In the genomic region with DNA sequence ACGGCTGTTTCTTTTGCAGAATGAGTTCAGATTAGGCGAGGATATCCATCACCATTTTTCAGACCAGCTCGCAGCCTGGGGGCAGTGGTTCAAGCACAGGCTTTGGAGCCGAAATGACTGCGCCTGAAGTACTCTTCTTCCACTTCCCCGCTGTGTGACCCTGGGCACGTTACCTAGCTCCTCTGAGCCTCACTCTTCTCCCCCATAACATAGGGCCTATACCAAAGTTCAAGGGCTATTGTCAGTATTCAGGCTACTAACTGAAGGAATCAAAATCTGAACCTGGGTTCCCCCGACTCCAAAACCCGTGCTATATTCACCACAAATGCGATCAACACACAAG, we compare ENCODE assay signal across 8 cellular contexts. TPM values are rescaled to one million over a fixed set of nuclear protein-coding genes. Genes with fewer than 3 reads are reported as not detected.
A peak's percentile ranks its signal among the peaks of the same experiment; 100 is the strongest.
DNase-seq lines count a peak whose midpoint lies in the region; FAIRE-seq and TF ChIP-seq lines count a peak whose summit lies in the region.

No MANE protein-coding gene starts in this region.

- peaks cover 31% of the 10 kb centered on the region for H3K4me1 Mint-ChIP-seq in activated T-helper 2 cell treated with anti-CD3 and anti-CD28 coated beads, Interferon-gamma antibody, Interleukin-2, Interleukin-4, amounts not matched to agents 10 μg/mL and 5 μg/mL and 100 μg/mL, durations not matched to agents 14 hours and 24 hours and 36 hours (ENCODE audit: low read depth)

- H3K4me1 ChIP-seq in BLaER1 treated with 17β-estradiol and CSF1 and Interleukin-3, amounts not matched to agents 10 nM and 100 nM = peaks cover 26 to 40% (median 35%) of the 10 kb centered on the region in 10 experiments
- H3K4me1 ChIP-seq in keratinocyte (ENCODE audit: control insufficient read depth, extremely low read depth, insufficient read depth, low read length) (peaks cover 19% of the 10 kb centered on the region), thyroid gland (peaks cover 20 to 21% of the 10 kb centered on the region in 2 donors)

- H4K20me1 ChIP-seq in BLaER1 treated with 17β-estradiol and CSF1 and Interleukin-3, amounts not matched to agents 10 nM and 100 nM = peaks cover 0 to 69% (median 47%) of the 10 kb centered on the region in 11 experiments; a peak in 21 of 22 replicates
- no peaks in the 10 kb centered on the region for H4K20me1 ChIP-seq in keratinocyte (ENCODE audit: control insufficient read depth, extremely low read depth, insufficient read depth, low read length)

- H3K27ac ChIP-seq in BLaER1 treated with 17β-estradiol and CSF1 and Interleukin-3, amounts not matched to agents 10 nM and 100 nM = peak overlapping the region; percentile 77 to 90 (median 84); a peak in 21 of 22 replicates
- H3K27ac ChIP-seq in keratinocyte (ENCODE audit: control insufficient read depth, insufficient read depth, low read length) = peak overlapping the region; percentile 84
- H3K27ac ChIP-seq in thyroid gland = peak overlapping the region in 2 of 3 donors; percentile 70 to 74

- H2AFZ ChIP-seq in keratinocyte (ENCODE audit: control insufficient read depth, low read length) = peak overlapping the region; percentile 99

- TF ChIP-seq POLR2A in thyroid gland (IDR thresholded peaks at IDR 0.05) = no peak

- intact Hi-C loops in activated T-helper 2 cell treated with anti-CD3 and anti-CD28 coated beads, Interferon-gamma antibody, Interleukin-2, Interleukin-4, amounts not matched to agents 10 μg/mL and 5 μg/mL and 100 μg/mL, durations not matched to agents 14 hours and 24 hours and 36 hours (cut with micrococcal nuclease) = loop anchor here (2.0 kb wide), 2 partner anchors 62 to 186 kb away; a partner anchor contains a TSS
- intact Hi-C loops in thyroid gland (cut with DNase I) = no loop called here

- peak overlapping the region; percentile 99 for H3K4me3 Mint-ChIP-seq in activated T-helper 2 cell treated with anti-CD3 and anti-CD28 coated beads, Interferon-gamma antibody, Interleukin-2, Interleukin-4, amounts not matched to agents 10 μg/mL and 5 μg/mL and 100 μg/mL, durations not matched to agents 14 hours and 24 hours and 36 hours (ENCODE audit: low read depth)

- H3K79me2 ChIP-seq in keratinocyte (ENCODE audit: control insufficient read depth, insufficient read depth, low read length) = peaks cover 59% of the 10 kb centered on the region

- DNase-seq in HCEC 1CT (peak; percentile 1), keratinocyte (ENCODE audit: low read depth, low spot score) (no peak), thyroid gland (no peak), NCI-H146 treated with DMSO at 0.1 percent for 48 hours (lab: John Stamatoyannopoulos, UW; ENCODE audit: unreplicated experiment) (no peak), C1 segment of cervical spinal cord (lab: John Stamatoyannopoulos, UW) (no peak)
- DNase-seq in activated T-helper 2 cell treated with anti-CD3 and anti-CD28 coated beads, Interferon-gamma antibody, Interleukin-2, Interleukin-4, amounts not matched to agents 10 μg/mL and 5 μg/mL and 100 μg/mL, durations not matched to agents 14 hours and 24 hours and 36 hours (ENCODE audit: low spot score) = no peak
- no peak for DNase-seq in activated effector memory CD4-positive, alpha-beta T cell treated with Interleukin-2 at 50 U/mL for 16 hours

- FAIRE-seq in keratinocyte (lab: Jason Lieb, UNC) = no peak

- H3K36me3 ChIP-seq in BLaER1 treated with 17β-estradiol and CSF1 and Interleukin-3, amounts not matched to agents 10 nM and 100 nM = peaks cover 41 to 61% (median 51%) of the 10 kb centered on the region in 11 experiments
- H3K36me3 ChIP-seq in keratinocyte (ENCODE audit: control insufficient read depth in 2 of 2, extremely low read depth in 1 of 2, insufficient read depth in 2 of 2, low read length in 2 of 2) = peaks cover 18 to 23% of the 10 kb centered on the region in 2 experiments
- H3K36me3 ChIP-seq in thyroid gland = peaks cover 4 to 15% of the 10 kb centered on the region in 2 donors

- peak overlapping the region; percentile 93 for H3K27ac Mint-ChIP-seq in activated T-helper 2 cell treated with anti-CD3 and anti-CD28 coated beads, Interferon-gamma antibody, Interleukin-2, Interleukin-4, amounts not matched to agents 10 μg/mL and 5 μg/mL and 100 μg/mL, durations not matched to agents 14 hours and 24 hours and 36 hours

- no peaks in the 10 kb centered on the region for H3K27me3 ChIP-seq in BLaER1 treated with 17β-estradiol and CSF1 and Interleukin-3, amounts not matched to agents 10 nM and 100 nM
- no peaks in the 10 kb centered on the region for H3K27me3 ChIP-seq in keratinocyte (ENCODE audit: control insufficient read depth, extremely low read depth, insufficient read depth, low read length)
- no peaks in the 10 kb centered on the region for H3K27me3 ChIP-seq in thyroid gland

- peak overlapping the region; percentile 78 to 98 (median 91) for H3K4me2 ChIP-seq in BLaER1 treated with 17β-estradiol and CSF1 and Interleukin-3, amounts not matched to agents 10 nM and 100 nM
- peak overlapping the region; percentile 93 for H3K4me2 ChIP-seq in keratinocyte (ENCODE audit: control insufficient read depth, extremely low read depth, insufficient read depth, low read depth, low read length)

- peaks cover 51% of the 10 kb centered on the region for H3K36me3 Mint-ChIP-seq in activated T-helper 2 cell treated with anti-CD3 and anti-CD28 coated beads, Interferon-gamma antibody, Interleukin-2, Interleukin-4, amounts not matched to agents 10 μg/mL and 5 μg/mL and 100 μg/mL, durations not matched to agents 14 hours and 24 hours and 36 hours (ENCODE audit: low read depth)

- no peak for TF ChIP-seq CTCF in keratinocyte (optimal IDR thresholded peaks at IDR 0.05 in 1 of 3, IDR thresholded peaks at IDR 0.05 in 1 of 3, conservative IDR thresholded peaks at IDR 0.05 in 1 of 3; ENCODE audit: extremely low read depth in 1 of 3, insufficient read depth in 2 of 3, low read length in 3 of 3)
- TF ChIP-seq CTCF in thyroid gland (IDR thresholded peaks at IDR 0.05) = no peak

- dilution Hi-C loops in keratinocyte (cut with MboI; ENCODE audit: extremely low pct_ligation_motif_present, low sequenced_read_pairs) = no loop called here

- peak overlapping the region; percentile 88 to 97 (median 91) for H3K9ac ChIP-seq in BLaER1 treated with 17β-estradiol and CSF1 and Interleukin-3, amounts not matched to agents 10 nM and 100 nM
- H3K9ac ChIP-seq in keratinocyte (ENCODE audit: control insufficient read depth, extremely low read depth, insufficient read depth, low read length) = peak overlapping the region; percentile 94

- H3K27me3 Mint-ChIP-seq in activated T-helper 2 cell treated with anti-CD3 and anti-CD28 coated beads, Interferon-gamma antibody, Interleukin-2, Interleukin-4, amounts not matched to agents 10 μg/mL and 5 μg/mL and 100 μg/mL, durations not matched to agents 14 hours and 24 hours and 36 hours (ENCODE audit: low read depth) = no peaks in the 10 kb centered on the region

- WGBS in thyroid gland, 2 donors = 3 to 6% methylated on average over 10 of the region's 10 CpGs

- peak overlapping the region; percentile 83 to 98 (median 92) for H3K4me3 ChIP-seq in BLaER1 treated with 17β-estradiol and CSF1 and Interleukin-3, amounts not matched to agents 10 nM and 100 nM
- H3K4me3 ChIP-seq in keratinocyte (ENCODE audit: control insufficient read depth in 2 of 3, extremely low read depth in 1 of 3, insufficient read depth in 2 of 3, low read depth in 1 of 3, low read length in 3 of 3) = peak overlapping the region; percentile 53 to 96 (median 92)
- H3K4me3 ChIP-seq in thyroid gland (replicated peaks in 1 of 3) = peak overlapping the region; percentile 43 to 87 (median 82)

- H3K9me3 ChIP-seq in BLaER1 treated with 17β-estradiol and CSF1 and Interleukin-3, amounts not matched to agents 10 nM and 100 nM (replicated peaks in 1 of 11) = no peaks in the 10 kb centered on the region
- H3K9me3 ChIP-seq in keratinocyte (ENCODE audit: control insufficient read depth, low read depth, low read length) = no peaks in the 10 kb centered on the region
- no peaks in the 10 kb centered on the region for H3K9me3 ChIP-seq in thyroid gland

- H3K9me1 ChIP-seq in keratinocyte (ENCODE audit: control insufficient read depth, extremely low read depth, insufficient read depth, low read length) = no peaks in the 10 kb centered on the region

- H3K9me3 Mint-ChIP-seq in activated T-helper 2 cell treated with anti-CD3 and anti-CD28 coated beads, Interferon-gamma antibody, Interleukin-2, Interleukin-4, amounts not matched to agents 10 μg/mL and 5 μg/mL and 100 μg/mL, durations not matched to agents 14 hours and 24 hours and 36 hours = no peaks in the 10 kb centered on the region

RNA-seq across cellular contexts. Expression of a gene that starts 0.4 kb away (rescaled TPM):
- 104 and 106 TPM in 2 replicates for total RNA-seq in activated T-helper 2 cell treated with anti-CD3 and anti-CD28 coated beads, Interferon-gamma antibody, Interleukin-2, Interleukin-4, amounts not matched to agents 10 μg/mL and 5 μg/mL and 100 μg/mL, durations not matched to agents 14 hours and 24 hours and 36 hours
- polyA plus RNA-seq in keratinocyte = 85.8 to 120 TPM (median 115 TPM) in 3 replicates
- 39.1 TPM for polyA plus RNA-seq in keratinocyte (2011; ENCODE audit: low read depth)
- polyA plus RNA-seq in keratinocyte (2011; cell fraction: cytosol; rRNA removed) = 69.4 and 91.8 TPM in 2 replicates
- 38.2 and 40.5 TPM in 2 replicates for polyA plus RNA-seq in keratinocyte (2011; cell fraction: nucleus; rRNA removed)
- polyA plus RNA-seq in keratinocyte (2012; ENCODE audit: low replicate concordance) = 65.3 and 103 TPM in 2 replicates
- polyA minus RNA-seq in keratinocyte = 26.2 to 34.7 TPM (median 31.8 TPM) in 3 replicates
- polyA minus RNA-seq in keratinocyte (2011; cell fraction: cytosol; rRNA and poly(A)+ RNA removed) = 67.5 TPM
- 12.7 and 12.9 TPM in 2 replicates for polyA minus RNA-seq in keratinocyte (2011; cell fraction: nucleus; rRNA and poly(A)+ RNA removed)
- total RNA-seq in thyroid gland = 10 to 100 TPM; 24.0 to 86.6 (median 65.6) TPM

RNA-seq across cellular contexts. Expression of a gene that starts 0.4 kb away (rescaled TPM):
- total RNA-seq in activated T-helper 2 cell treated with anti-CD3 and anti-CD28 coated beads, Interferon-gamma antibody, Interleukin-2, Interleukin-4, amounts not matched to agents 10 μg/mL and 5 μg/mL and 100 μg/mL, durations not matched to agents 14 hours and 24 hours and 36 hours = 31.3 and 31.6 TPM in 2 replicates
- 6.2 to 10.0 TPM (median 7.3 TPM) in 3 replicates for polyA plus RNA-seq in keratinocyte
- polyA plus RNA-seq in keratinocyte (2011; ENCODE audit: low read depth) = 8.5 TPM
- polyA plus RNA-seq in keratinocyte (2011; cell fraction: cytosol; rRNA removed) = 4.2 and 7.1 TPM in 2 replicates
- 21.3 and 27.7 TPM in 2 replicates for polyA plus RNA-seq in keratinocyte (2011; cell fraction: nucleus; rRNA removed)
- polyA plus RNA-seq in keratinocyte (2012; ENCODE audit: low replicate concordance) = 6.8 and 7.4 TPM in 2 replicates
- polyA minus RNA-seq in keratinocyte = 8.4 to 19.3 TPM (median 12.9 TPM) in 3 replicates
- polyA minus RNA-seq in keratinocyte (2011; cell fraction: cytosol; rRNA and poly(A)+ RNA removed) = 8.1 TPM
- 12.2 and 14.3 TPM in 2 replicates for polyA minus RNA-seq in keratinocyte (2011; cell fraction: nucleus; rRNA and poly(A)+ RNA removed)
- total RNA-seq in thyroid gland = 10 to 100 TPM; 10.2 to 18.4 (median 11.7) TPM
